ENCODE assay signal across 1 cellular context in the genomic region with DNA sequence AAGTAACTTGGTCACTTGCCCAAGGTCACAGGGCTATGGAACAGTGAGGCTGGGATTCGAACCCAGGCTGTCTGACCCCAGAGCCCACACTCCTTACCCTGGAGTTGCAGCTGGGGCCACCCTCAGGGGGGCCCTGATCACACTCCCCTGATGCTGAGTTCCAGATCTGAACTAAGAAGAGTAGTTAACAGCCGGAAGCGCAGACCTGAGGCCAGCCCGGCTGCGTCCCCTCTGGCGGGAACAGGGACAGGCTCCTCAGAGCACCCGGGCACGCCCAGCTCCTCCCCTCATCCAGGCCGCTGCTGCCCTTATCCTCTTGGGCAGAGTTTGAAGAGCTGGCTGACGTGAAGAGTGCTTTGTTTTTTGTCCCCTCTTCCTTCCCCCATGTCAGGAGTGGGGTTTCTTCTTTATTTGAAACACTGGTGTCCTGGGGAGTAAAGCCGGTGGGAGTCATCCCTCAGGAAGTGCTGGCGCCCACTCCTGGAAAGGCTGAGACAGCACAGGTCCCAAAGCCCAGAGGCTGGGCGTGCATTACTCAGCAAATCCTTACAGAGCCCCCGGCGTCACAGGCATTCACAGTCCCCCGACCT.
A peak's percentile ranks its signal among the peaks of the same experiment; 100 is the strongest.
TF ChIP-seq lines count a peak whose summit lies in the region.

No MANE protein-coding gene starts in this region.

TF ChIP-seq in HepG2, 621 proteins besides CTCF, POLR2A, EP300 and RAD21 (continued from another document and continues in another):
- TF ChIP-seq RORA (CRISPR knock-in tag; IDR thresholded peaks at IDR 0.05) = no peak
- TF ChIP-seq, protein P1, sequence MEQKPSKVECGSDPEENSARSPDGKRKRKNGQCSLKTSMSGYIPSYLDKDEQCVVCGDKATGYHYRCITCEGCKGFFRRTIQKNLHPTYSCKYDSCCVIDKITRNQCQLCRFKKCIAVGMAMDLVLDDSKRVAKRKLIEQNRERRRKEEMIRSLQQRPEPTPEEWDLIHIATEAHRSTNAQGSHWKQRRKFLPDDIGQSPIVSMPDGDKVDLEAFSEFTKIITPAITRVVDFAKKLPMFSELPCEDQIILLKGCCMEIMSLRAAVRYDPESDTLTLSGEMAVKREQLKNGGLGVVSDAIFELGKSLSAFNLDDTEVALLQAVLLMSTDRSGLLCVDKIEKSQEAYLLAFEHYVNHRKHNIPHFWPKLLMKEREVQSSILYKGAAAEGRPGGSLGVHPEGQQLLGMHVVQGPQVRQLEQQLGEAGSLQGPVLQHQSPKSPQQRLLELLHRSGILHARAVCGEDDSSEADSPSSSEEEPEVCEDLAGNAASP (CRISPR knock-in tag; IDR thresholded peaks at IDR 0.05; ENCODE audit: borderline replicate concordance) = 0 out of 2 replicates have a peak, but pooled peaks have one; percentile 9
- TF ChIP-seq HOXA3 (CRISPR knock-in tag; IDR thresholded peaks at IDR 0.05) = peak; percentile 5; the same call in 1 of the 2 replicates
- 0 out of 2 replicates have a peak, but pooled peaks have one; percentile 33 for TF ChIP-seq ZNF788 (CRISPR knock-in tag; IDR thresholded peaks at IDR 0.05; ENCODE audit: borderline replicate concordance)
- TF ChIP-seq, protein P2, sequence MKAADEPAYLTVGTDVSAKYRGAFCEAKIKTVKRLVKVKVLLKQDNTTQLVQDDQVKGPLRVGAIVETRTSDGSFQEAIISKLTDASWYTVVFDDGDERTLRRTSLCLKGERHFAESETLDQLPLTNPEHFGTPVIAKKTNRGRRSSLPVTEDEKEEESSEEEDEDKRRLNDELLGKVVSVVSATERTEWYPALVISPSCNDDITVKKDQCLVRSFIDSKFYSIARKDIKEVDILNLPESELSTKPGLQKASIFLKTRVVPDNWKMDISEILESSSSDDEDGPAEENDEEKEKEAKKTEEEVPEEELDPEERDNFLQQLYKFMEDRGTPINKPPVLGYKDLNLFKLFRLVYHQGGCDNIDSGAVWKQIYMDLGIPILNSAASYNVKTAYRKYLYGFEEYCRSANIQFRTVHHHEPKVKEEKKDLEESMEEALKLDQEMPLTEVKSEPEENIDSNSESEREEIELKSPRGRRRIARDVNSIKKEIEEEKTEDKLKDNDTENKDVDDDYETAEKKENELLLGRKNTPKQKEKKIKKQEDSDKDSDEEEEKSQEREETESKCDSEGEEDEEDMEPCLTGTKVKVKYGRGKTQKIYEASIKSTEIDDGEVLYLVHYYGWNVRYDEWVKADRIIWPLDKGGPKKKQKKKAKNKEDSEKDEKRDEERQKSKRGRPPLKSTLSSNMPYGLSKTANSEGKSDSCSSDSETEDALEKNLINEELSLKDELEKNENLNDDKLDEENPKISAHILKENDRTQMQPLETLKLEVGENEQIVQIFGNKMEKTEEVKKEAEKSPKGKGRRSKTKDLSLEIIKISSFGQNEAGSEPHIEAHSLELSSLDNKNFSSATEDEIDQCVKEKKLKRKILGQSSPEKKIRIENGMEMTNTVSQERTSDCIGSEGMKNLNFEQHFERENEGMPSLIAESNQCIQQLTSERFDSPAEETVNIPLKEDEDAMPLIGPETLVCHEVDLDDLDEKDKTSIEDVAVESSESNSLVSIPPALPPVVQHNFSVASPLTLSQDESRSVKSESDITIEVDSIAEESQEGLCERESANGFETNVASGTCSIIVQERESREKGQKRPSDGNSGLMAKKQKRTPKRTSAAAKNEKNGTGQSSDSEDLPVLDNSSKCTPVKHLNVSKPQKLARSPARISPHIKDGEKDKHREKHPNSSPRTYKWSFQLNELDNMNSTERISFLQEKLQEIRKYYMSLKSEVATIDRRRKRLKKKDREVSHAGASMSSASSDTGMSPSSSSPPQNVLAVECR (CRISPR knock-in tag; IDR thresholded peaks at IDR 0.05; ENCODE audit: borderline replicate concordance) = peak; percentile 46; the same call in 1 of the 2 replicates
- peak; percentile 91; the same call in 1 of the 2 replicates for TF ChIP-seq NFE2L1 (CRISPR knock-in tag; IDR thresholded peaks at IDR 0.05; ENCODE audit: borderline replicate concordance)
- TF ChIP-seq, protein P3, sequence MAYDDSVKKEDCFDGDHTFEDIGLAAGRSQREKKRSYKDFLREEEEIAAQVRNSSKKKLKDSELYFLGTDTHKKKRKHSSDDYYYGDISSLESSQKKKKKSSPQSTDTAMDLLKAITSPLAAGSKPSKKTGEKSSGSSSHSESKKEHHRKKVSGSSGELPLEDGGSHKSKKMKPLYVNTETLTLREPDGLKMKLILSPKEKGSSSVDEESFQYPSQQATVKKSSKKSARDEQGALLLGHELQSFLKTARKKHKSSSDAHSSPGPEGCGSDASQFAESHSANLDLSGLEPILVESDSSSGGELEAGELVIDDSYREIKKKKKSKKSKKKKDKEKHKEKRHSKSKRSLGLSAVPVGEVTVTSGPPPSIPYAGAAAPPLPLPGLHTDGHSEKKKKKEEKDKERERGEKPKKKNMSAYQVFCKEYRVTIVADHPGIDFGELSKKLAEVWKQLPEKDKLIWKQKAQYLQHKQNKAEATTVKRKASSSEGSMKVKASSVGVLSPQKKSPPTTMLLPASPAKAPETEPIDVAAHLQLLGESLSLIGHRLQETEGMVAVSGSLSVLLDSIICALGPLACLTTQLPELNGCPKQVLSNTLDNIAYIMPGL (CRISPR knock-in tag; IDR thresholded peaks at IDR 0.05; ENCODE audit: borderline replicate concordance in 1 of 2, low read depth in 1 of 2) = peak in 1 of 2 experiments; percentile 82
- no peak for TF ChIP-seq HMGA1 (CRISPR knock-in tag; conservative IDR thresholded peaks at IDR 0.05)
- TF ChIP-seq SIN3A (IDR thresholded peaks at IDR 0.05; ENCODE audit: borderline replicate concordance, low read depth, low read length) = peak; percentile 49; the same call in 1 of the 2 replicates
- no peak for TF ChIP-seq ZNF546 (CRISPR knock-in tag; conservative IDR thresholded peaks at IDR 0.05)
- peak; percentile 44; the same call in 1 of the 2 replicates for TF ChIP-seq ZNF501 (CRISPR knock-in tag; IDR thresholded peaks at IDR 0.05)
- TF ChIP-seq, protein P4, sequence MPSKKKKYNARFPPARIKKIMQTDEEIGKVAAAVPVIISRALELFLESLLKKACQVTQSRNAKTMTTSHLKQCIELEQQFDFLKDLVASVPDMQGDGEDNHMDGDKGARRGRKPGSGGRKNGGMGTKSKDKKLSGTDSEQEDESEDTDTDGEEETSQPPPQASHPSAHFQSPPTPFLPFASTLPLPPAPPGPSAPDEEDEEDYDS (CRISPR knock-in tag; IDR thresholded peaks at IDR 0.05) = 0 out of 2 replicates have a peak, but pooled peaks have one; percentile 21
- TF ChIP-seq ZNF766 (CRISPR knock-in tag; IDR thresholded peaks at IDR 0.05; ENCODE audit: borderline replicate concordance) = 0 out of 2 replicates have a peak, but pooled peaks have one; percentile 20
- TF ChIP-seq, protein P5, sequence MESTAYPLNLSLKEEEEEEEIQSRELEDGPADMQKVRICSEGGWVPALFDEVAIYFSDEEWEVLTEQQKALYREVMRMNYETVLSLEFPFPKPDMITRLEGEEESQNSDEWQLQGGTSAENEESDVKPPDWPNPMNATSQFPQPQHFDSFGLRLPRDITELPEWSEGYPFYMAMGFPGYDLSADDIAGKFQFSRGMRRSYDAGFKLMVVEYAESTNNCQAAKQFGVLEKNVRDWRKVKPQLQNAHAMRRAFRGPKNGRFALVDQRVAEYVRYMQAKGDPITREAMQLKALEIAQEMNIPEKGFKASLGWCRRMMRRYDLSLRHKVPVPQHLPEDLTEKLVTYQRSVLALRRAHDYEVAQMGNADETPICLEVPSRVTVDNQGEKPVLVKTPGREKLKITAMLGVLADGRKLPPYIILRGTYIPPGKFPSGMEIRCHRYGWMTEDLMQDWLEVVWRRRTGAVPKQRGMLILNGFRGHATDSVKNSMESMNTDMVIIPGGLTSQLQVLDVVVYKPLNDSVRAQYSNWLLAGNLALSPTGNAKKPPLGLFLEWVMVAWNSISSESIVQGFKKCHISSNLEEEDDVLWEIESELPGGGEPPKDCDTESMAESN (CRISPR knock-in tag; conservative IDR thresholded peaks at IDR 0.05) = peak; percentile 45; the same call in 1 of the 2 replicates
- 0 out of 2 replicates have a peak, but pooled peaks have one; percentile 34 for TF ChIP-seq CBFB (CRISPR knock-in tag; IDR thresholded peaks at IDR 0.05)
- peak; percentile 57; the same call in 1 of the 2 replicates for TF ChIP-seq KDM2A (CRISPR knock-in tag; IDR thresholded peaks at IDR 0.05; ENCODE audit: borderline replicate concordance, low read depth)
- TF ChIP-seq, protein P6, sequence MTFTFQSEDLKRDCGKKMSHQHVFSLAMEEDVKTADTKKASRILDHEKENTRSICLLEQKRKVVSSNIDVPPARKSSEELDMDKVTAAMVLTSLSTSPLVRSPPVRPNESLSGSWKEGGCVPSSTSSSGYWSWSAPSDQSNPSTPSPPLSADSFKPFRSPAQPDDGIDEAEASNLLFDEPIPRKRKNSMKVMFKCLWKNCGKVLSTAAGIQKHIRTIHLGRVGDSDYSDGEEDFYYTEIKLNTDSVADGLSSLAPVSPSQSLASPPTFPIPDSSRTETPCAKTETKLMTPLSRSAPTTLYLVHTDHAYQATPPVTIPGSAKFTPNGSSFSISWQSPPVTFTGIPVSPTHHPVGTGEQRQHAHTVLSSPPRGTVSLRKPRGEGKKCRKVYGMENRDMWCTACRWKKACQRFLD (CRISPR knock-in tag; IDR thresholded peaks at IDR 0.05; ENCODE audit: borderline replicate concordance) = 0 out of 2 replicates have a peak, but pooled peaks have one; percentile 73
- no peak for TF ChIP-seq ZNF251 (CRISPR knock-in tag; IDR thresholded peaks at IDR 0.05)
- TF ChIP-seq, protein P7, sequence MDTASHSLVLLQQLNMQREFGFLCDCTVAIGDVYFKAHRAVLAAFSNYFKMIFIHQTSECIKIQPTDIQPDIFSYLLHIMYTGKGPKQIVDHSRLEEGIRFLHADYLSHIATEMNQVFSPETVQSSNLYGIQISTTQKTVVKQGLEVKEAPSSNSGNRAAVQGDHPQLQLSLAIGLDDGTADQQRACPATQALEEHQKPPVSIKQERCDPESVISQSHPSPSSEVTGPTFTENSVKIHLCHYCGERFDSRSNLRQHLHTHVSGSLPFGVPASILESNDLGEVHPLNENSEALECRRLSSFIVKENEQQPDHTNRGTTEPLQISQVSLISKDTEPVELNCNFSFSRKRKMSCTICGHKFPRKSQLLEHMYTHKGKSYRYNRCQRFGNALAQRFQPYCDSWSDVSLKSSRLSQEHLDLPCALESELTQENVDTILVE (CRISPR knock-in tag; IDR thresholded peaks at IDR 0.05) = 0 out of 2 replicates have a peak, but pooled peaks have one; percentile 36
- TF ChIP-seq KMT2A (CRISPR knock-in tag; IDR thresholded peaks at IDR 0.05) = no peak
- 0 out of 2 replicates have a peak, but pooled peaks have one; percentile 24 for TF ChIP-seq ZNF792 (CRISPR knock-in tag; IDR thresholded peaks at IDR 0.05)
- TF ChIP-seq SALL1 (CRISPR knock-in tag; IDR thresholded peaks at IDR 0.05) = peak; percentile 12; the same call in 1 of the 2 replicates
- TF ChIP-seq, protein P8, sequence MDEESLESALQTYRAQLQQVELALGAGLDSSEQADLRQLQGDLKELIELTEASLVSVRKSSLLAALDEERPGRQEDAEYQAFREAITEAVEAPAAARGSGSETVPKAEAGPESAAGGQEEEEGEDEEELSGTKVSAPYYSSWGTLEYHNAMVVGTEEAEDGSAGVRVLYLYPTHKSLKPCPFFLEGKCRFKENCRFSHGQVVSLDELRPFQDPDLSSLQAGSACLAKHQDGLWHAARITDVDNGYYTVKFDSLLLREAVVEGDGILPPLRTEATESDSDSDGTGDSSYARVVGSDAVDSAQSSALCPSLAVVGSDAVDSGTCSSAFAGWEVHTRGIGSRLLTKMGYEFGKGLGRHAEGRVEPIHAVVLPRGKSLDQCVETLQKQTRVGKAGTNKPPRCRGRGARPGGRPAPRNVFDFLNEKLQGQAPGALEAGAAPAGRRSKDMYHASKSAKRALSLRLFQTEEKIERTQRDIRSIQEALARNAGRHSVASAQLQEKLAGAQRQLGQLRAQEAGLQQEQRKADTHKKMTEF (CRISPR knock-in tag; IDR thresholded peaks at IDR 0.05) = 0 out of 2 replicates have a peak, but pooled peaks have one; percentile 25
- TF ChIP-seq SAP130 (CRISPR knock-in tag; IDR thresholded peaks at IDR 0.05; ENCODE audit: low read depth) = peak; percentile 75
- peak; percentile 99 for TF ChIP-seq ZNF263 (CRISPR knock-in tag; IDR thresholded peaks at IDR 0.05)
- 0 out of 2 replicates have a peak, but pooled peaks have one; percentile 49 for TF ChIP-seq MEF2D (CRISPR knock-in tag; IDR thresholded peaks at IDR 0.05)
- TF ChIP-seq, protein P9, sequence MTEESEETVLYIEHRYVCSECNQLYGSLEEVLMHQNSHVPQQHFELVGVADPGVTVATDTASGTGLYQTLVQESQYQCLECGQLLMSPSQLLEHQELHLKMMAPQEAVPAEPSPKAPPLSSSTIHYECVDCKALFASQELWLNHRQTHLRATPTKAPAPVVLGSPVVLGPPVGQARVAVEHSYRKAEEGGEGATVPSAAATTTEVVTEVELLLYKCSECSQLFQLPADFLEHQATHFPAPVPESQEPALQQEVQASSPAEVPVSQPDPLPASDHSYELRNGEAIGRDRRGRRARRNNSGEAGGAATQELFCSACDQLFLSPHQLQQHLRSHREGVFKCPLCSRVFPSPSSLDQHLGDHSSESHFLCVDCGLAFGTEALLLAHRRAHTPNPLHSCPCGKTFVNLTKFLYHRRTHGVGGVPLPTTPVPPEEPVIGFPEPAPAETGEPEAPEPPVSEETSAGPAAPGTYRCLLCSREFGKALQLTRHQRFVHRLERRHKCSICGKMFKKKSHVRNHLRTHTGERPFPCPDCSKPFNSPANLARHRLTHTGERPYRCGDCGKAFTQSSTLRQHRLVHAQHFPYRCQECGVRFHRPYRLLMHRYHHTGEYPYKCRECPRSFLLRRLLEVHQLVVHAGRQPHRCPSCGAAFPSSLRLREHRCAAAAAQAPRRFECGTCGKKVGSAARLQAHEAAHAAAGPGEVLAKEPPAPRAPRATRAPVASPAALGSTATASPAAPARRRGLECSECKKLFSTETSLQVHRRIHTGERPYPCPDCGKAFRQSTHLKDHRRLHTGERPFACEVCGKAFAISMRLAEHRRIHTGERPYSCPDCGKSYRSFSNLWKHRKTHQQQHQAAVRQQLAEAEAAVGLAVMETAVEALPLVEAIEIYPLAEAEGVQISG (CRISPR knock-in tag; IDR thresholded peaks at IDR 0.05) = peak; percentile 63
- peak; percentile 38 for TF ChIP-seq STAG1 (CRISPR knock-in tag; IDR thresholded peaks at IDR 0.05)
- no peak for TF ChIP-seq KDM5A (IDR thresholded peaks at IDR 0.05; ENCODE audit: borderline replicate concordance, low read length)
- TF ChIP-seq MAZ (IDR thresholded peaks at IDR 0.05; ENCODE audit: borderline replicate concordance, low read depth, low read length) = no peak
- TF ChIP-seq MAZ (CRISPR knock-in tag; IDR thresholded peaks at IDR 0.05; ENCODE audit: low read depth) = peak; percentile 39; the same call in 1 of the 2 replicates
